8 cellular contexts compared by ENCODE assay signal in genomic region chr19:40601061-40601973, GRCh38. TPM values are rescaled to one million over a fixed set of nuclear protein-coding genes. Genes with fewer than 3 reads are reported as not detected.
DNase-seq lines count a peak whose midpoint lies in the region; ATAC-seq and TF ChIP-seq lines count a peak whose summit lies in the region.

Gene LTBP4 (plus strand): TSS chr19:40601369. CDS start chr19:40601388, 19 bp downstream.

- H3K36me3 Mint-ChIP-seq in activated B cell treated with CpG ODN at 0.5 μM for 24 hours (ENCODE audit: low read depth) (no peaks in the 10 kb centered on the region), nephron progenitor cell (ENCODE audit: low read depth) (no peaks in the 10 kb centered on the region)

- H3K9me3 ChIP-seq in AG04450 (ENCODE audit: control insufficient read depth, insufficient read depth, low read length) = peaks cover 2% of the 10 kb centered on the region; the same call in 1 of the 2 replicates

- H3K4me1 Mint-ChIP-seq in activated B cell treated with CpG ODN at 0.5 μM for 24 hours (peaks cover 71% of the 10 kb centered on the region), nephron progenitor cell (peaks cover 66% of the 10 kb centered on the region)

- H3K36me3 ChIP-seq in H7 (replicated peaks; ENCODE audit: control insufficient read depth, insufficient read depth, low read length) = no peaks in the 10 kb centered on the region

- TF ChIP-seq CTCF in AG04450 (IDR thresholded peaks at IDR 0.05; ENCODE audit: low read depth, low read length) = peak; percentile 15; the same call in 1 of the 2 replicates
- TF ChIP-seq CTCF in activated B cell treated with CpG ODN at 0.5 μM for 24 hours (IDR thresholded peaks at IDR 0.05) = no peak
- no peak for TF ChIP-seq CTCF in fibroblast of mammary gland (conservative IDR thresholded peaks at IDR 0.05; ENCODE audit: control insufficient read depth, insufficient read depth, low read depth, low read length)
- no peak for TF ChIP-seq CTCF in nephron progenitor cell (IDR thresholded peaks at IDR 0.05)

- H3K9me3 Mint-ChIP-seq in activated B cell treated with CpG ODN at 0.5 μM for 24 hours (no peaks in the 10 kb centered on the region), nephron progenitor cell (no peaks in the 10 kb centered on the region)

- ATAC-seq in activated B cell treated with CpG ODN at 0.5 μM for 24 hours (ENCODE audit: low read depth) = no peak
- ATAC-seq in GM18517 (IDR thresholded peaks at IDR 0.05; ENCODE audit: unreplicated experiment) = no peak
- no peak for ATAC-seq in GM21825 (IDR thresholded peaks at IDR 0.05; ENCODE audit: unreplicated experiment)

- H3K27me3 ChIP-seq in AG04450 (ENCODE audit: control insufficient read depth, insufficient read depth, low read length) = no peaks in the 10 kb centered on the region
- H3K27me3 ChIP-seq in H7 (ENCODE audit: control insufficient read depth, insufficient read depth, low read length) = peaks cover 67% of the 10 kb centered on the region

- peaks cover 31% of the 10 kb centered on the region for H3K27me3 Mint-ChIP-seq in activated B cell treated with CpG ODN at 0.5 μM for 24 hours
- H3K27me3 Mint-ChIP-seq in nephron progenitor cell (ENCODE audit: low read depth, poor library complexity) = peaks cover 73% of the 10 kb centered on the region

- CTCF ChIA-PET in AG04450 (lab: Charles Lee) (interaction anchor here (0.8 to 3.8 kb wide), 10 partner anchors 33 to 320 kb away, joined by 3 to 19 read pairs (median 5); no protein-coding TSS in a partner anchor), activated B cell treated with CpG ODN at 0.5 μM for 24 hours (lab: Charles Lee) (interaction anchor here (1.0 to 4.3 kb wide), 4 partner anchors 31 to 295 kb away, joined by 3 to 21 read pairs (median 18); no protein-coding TSS in a partner anchor)

- peak within 1 kb of the TSS; percentile 69 for H3K4me3 ChIP-seq in AG04450 (ENCODE audit: low read depth, low read length)
- peak within 1 kb of the TSS; percentile 36 for H3K4me3 ChIP-seq in H7 (ENCODE audit: insufficient read depth, low read depth, low read length)
- peak within 1 kb of the TSS; percentile 38 for H3K4me3 ChIP-seq in fibroblast of mammary gland (ENCODE audit: control insufficient read depth, low read depth, low read length)

- POLR2A ChIA-PET in AG04450 (lab: Yijun Ruan, JAX) = no interaction called here
- POLR2A ChIA-PET in activated B cell treated with CpG ODN at 0.5 μM for 24 hours (lab: Charles Lee) = interaction anchor here (1.1 to 3.9 kb wide), 3 partner anchors 8 to 296 kb away, joined by 3 to 25 read pairs (median 3); no protein-coding TSS in a partner anchor

- no peak for DNase-seq in AG04450 (ENCODE audit: low read depth, low spot score)
- no peak for DNase-seq in H7
- DNase-seq in activated B cell treated with CpG ODN at 0.5 μM for 24 hours = peak; percentile 38
- DNase-seq in fibroblast of mammary gland (ENCODE audit: low read depth) = no peak
- DNase-seq in nephron progenitor cell = peak; percentile 60
- no peak for DNase-seq in NCI-H524 (lab: John Stamatoyannopoulos, UW)

- H3K27ac Mint-ChIP-seq in activated B cell treated with CpG ODN at 0.5 μM for 24 hours = no peak within 1 kb of the TSS
- no peak within 1 kb of the TSS for H3K27ac Mint-ChIP-seq in nephron progenitor cell

- H3K27ac ChIP-seq in AG04450 (ENCODE audit: low read depth, low read length) = peak within 1 kb of the TSS; percentile 21

- H3K4me3 Mint-ChIP-seq in activated B cell treated with CpG ODN at 0.5 μM for 24 hours (peak within 1 kb of the TSS; percentile 66), nephron progenitor cell (peak within 1 kb of the TSS; percentile 70)

- intact Hi-C loops in activated B cell treated with CpG ODN at 0.5 μM for 24 hours (cut with micrococcal nuclease) = loop anchor here (2.0 to 10.0 kb wide), 3 partner anchors 33 to 1097 kb away; partner anchors contain the start of gene SERTAD3

RNA-seq across cellular contexts. Expression of gene LTBP4, which starts in this region (rescaled TPM):
- 41.3 and 70.3 TPM in 2 replicates for polyA plus RNA-seq in AG04450 (2011; rRNA removed)
- polyA minus RNA-seq in AG04450 (2011; rRNA and poly(A)+ RNA removed) = 41.9 and 53.5 TPM in 2 replicates
- 54.6 and 83.1 TPM in 2 replicates for total RNA-seq in H7 (2014; rRNA removed; shearing (Covaris generic))
- total RNA-seq in activated B cell treated with CpG ODN at 0.5 μM for 24 hours = 57.2 and 75.1 TPM in 2 replicates

Comparison
In these comparisons a context has a peak if more than half of its experiments do, and no peak if none do; other contexts are left out.
1. DNase-seq: peak in activated B cell treated with CpG ODN at 0.5 μM for 24 hours (single experiment) and nephron progenitor cell (single experiment); none in AG04450 (single experiment), H7 (single experiment), fibroblast of mammary gland (single experiment) and NCI-H524 (0 of 2).
2. Peak in every context shown above with its lines, with median percentiles within 50 percentile points of each other: H3K4me3 ChIP-seq.